In genomic region chr5:40798012-40798855, GRCh38 we compare ENCODE assay signal across 8 cellular contexts. TPM values are rescaled to one million over a fixed set of nuclear protein-coding genes. Genes with fewer than 3 reads are reported as not detected.
DNase-seq lines count a peak whose midpoint lies in the region; ATAC-seq and TF ChIP-seq lines count a peak whose summit lies in the region.

PRKAA1 (minus strand) TSS chr5:40798374; CDS start chr5:40798189, 185 bp downstream.

- TF ChIP-seq POLR2A in GM18951 (IDR thresholded peaks at IDR 0.05; ENCODE audit: extremely low read depth, insufficient read depth, insufficient read length) (peak; percentile 76), breast epithelium (IDR thresholded peaks at IDR 0.05) (no peak)

- peaks cover 9% of the 10 kb centered on the region for H3F3A ChIP-seq in smooth muscle cell (ENCODE audit: low read depth)

- H3K27me3 ChIP-seq in WERI-Rb-1 (ENCODE audit: insufficient read depth, low read depth, severe bottlenecking) (no peaks in the 10 kb centered on the region), breast epithelium (no peaks in the 10 kb centered on the region), smooth muscle cell (ENCODE audit: low read depth) (no peaks in the 10 kb centered on the region)

- peak within 1 kb of the TSS; percentile 90 for H3K9ac ChIP-seq in smooth muscle cell (ENCODE audit: low read depth)

- no peaks in the 10 kb centered on the region for H3K9me3 ChIP-seq in WERI-Rb-1 (ENCODE audit: severe bottlenecking)
- H3K9me3 ChIP-seq in breast epithelium = no peaks in the 10 kb centered on the region
- no peaks in the 10 kb centered on the region for H3K9me3 ChIP-seq in smooth muscle cell (replicated peaks; ENCODE audit: low read depth)

- ATAC-seq in HG03175 (IDR thresholded peaks at IDR 0.05; ENCODE audit: unreplicated experiment) = peak; percentile 98

- peaks cover 0 to 4% of the 10 kb centered on the region in 2 donors for H3K4me1 ChIP-seq in breast epithelium
- H3K4me1 ChIP-seq in smooth muscle cell (ENCODE audit: low read depth) = peaks cover 13% of the 10 kb centered on the region

- DNase-seq in AG09309 (ENCODE audit: low read depth) (no peak), NCI-H2227 (lab: John Stamatoyannopoulos, UW; ENCODE audit: unreplicated experiment) (peak; percentile 97), WERI-Rb-1 (peak; percentile 90), breast epithelium (ENCODE audit: low spot score in 2 of 2) (peak; percentile 79 to 81), iPS-NIHi11 (ENCODE audit: low spot score) (peak; percentile 93), smooth muscle cell (lab: John Stamatoyannopoulos, UW; ENCODE audit: unreplicated experiment) (peak; percentile 81)

- H3K4me2 ChIP-seq in smooth muscle cell = peak within 1 kb of the TSS; percentile 99

- WGBS in smooth muscle cell (ENCODE audit: low lambda C conversion rate) = under 1% methylated on average over 52 of the region's 73 CpGs

- TF ChIP-seq CTCF in AG09309 (IDR thresholded peaks at IDR 0.05; ENCODE audit: control insufficient read depth, insufficient read depth, low read depth, low read length, missing control alignments) (peak; percentile 54), WERI-Rb-1 (IDR thresholded peaks at IDR 0.05; ENCODE audit: low read depth, low read length) (peak; percentile 71), breast epithelium (IDR thresholded peaks at IDR 0.05) (peak; percentile 17 to 63 (median 49)), smooth muscle cell (IDR thresholded peaks at IDR 0.05; ENCODE audit: borderline replicate concordance, insufficient read depth, poor library complexity, severe bottlenecking) (peak; percentile 63)

- intact Hi-C loops in breast epithelium (cut with DNase I; ENCODE audit: low total_unique reads) = no loop called here

- H3K36me3 ChIP-seq in WERI-Rb-1 = peaks cover 20% of the 10 kb centered on the region
- H3K36me3 ChIP-seq in breast epithelium = no peaks in the 10 kb centered on the region
- H3K36me3 ChIP-seq in smooth muscle cell (ENCODE audit: low read depth) = no peaks in the 10 kb centered on the region

- H3K4me3 ChIP-seq in AG09309 (ENCODE audit: control insufficient read depth, low read depth, low read length) (peak within 1 kb of the TSS; percentile 95), WERI-Rb-1 (ENCODE audit: low read depth, low read length) (peak within 1 kb of the TSS; percentile 91), breast epithelium (peak within 1 kb of the TSS; percentile 92 to 97 (median 97)), smooth muscle cell (peak within 1 kb of the TSS; percentile 98)

- H2AFZ ChIP-seq in smooth muscle cell (ENCODE audit: low read depth) = peak within 1 kb of the TSS; percentile 100

- H3K79me2 ChIP-seq in smooth muscle cell (ENCODE audit: low read depth) = peaks cover 43% of the 10 kb centered on the region

- H4K20me1 ChIP-seq in smooth muscle cell (ENCODE audit: low read depth) = peaks cover 40% of the 10 kb centered on the region

- peak within 1 kb of the TSS; percentile 95 for H3K27ac ChIP-seq in WERI-Rb-1
- H3K27ac ChIP-seq in breast epithelium = peak within 1 kb of the TSS; percentile 90 to 98
- peak within 1 kb of the TSS; percentile 82 for H3K27ac ChIP-seq in smooth muscle cell (ENCODE audit: low read depth)

- in situ Hi-C loops in GM18951 (cut with MboI; ENCODE audit: low sequenced_read_pairs, unreplicated experiment) = no loop called here

RNA-seq across cellular contexts. Expression of gene PRKAA1, which starts in this region (rescaled TPM):
- total RNA-seq in breast epithelium = 100 to 1,000 TPM; 100 to 134 (median 112) TPM
- total RNA-seq in smooth muscle cell = 50.1 and 64.1 TPM in 2 replicates
- polyA plus RNA-seq in smooth muscle cell = 18.6 and 23.8 TPM in 2 replicates
